In genomic region chr9:78030553-78031270, GRCh38 we compare ENCODE assay signal across 7 cellular contexts. TPM values are rescaled to one million over a fixed set of nuclear protein-coding genes. Genes with fewer than 3 reads are reported as not detected.
DNase-seq lines count a peak whose midpoint lies in the region; TF ChIP-seq lines count a peak whose summit lies in the region.

No MANE protein-coding gene starts in this region.

- no peak overlapping the region for H2AFZ ChIP-seq in H9 (ENCODE audit: low read length)

- peaks cover 10% of the 10 kb centered on the region for H3K23me2 ChIP-seq in H9 (ENCODE audit: insufficient read length, low read depth, low read length, poor library complexity, severe bottlenecking)

- peaks cover 2% of the 10 kb centered on the region; the same call in 1 of the 2 replicates for H3K27me3 Mint-ChIP-seq in H9 (ENCODE audit: low read depth)
- no peaks in the 10 kb centered on the region for H3K27me3 Mint-ChIP-seq in neural crest cell (ENCODE audit: low read depth)

- H3K4me2 ChIP-seq in H9 (ENCODE audit: insufficient read depth, insufficient read length, low read length) = peak overlapping the region; percentile 86

- H3K4ac ChIP-seq in H9 (ENCODE audit: low read depth, low read length) = no peak overlapping the region

- H3K9me3 Mint-ChIP-seq in H9 = peaks cover 0 to 2% of the 10 kb centered on the region in 2 experiments; a peak in 2 of 5 replicates
- no peaks in the 10 kb centered on the region for H3K9me3 Mint-ChIP-seq in neural crest cell

- H3K36me3 Mint-ChIP-seq in H9 (ENCODE audit: insufficient read depth in 1 of 3, low read depth in 3 of 3) (no peaks in the 10 kb centered on the region; a peak in 1 of 7 replicates), neural crest cell (ENCODE audit: low read depth) (no peaks in the 10 kb centered on the region)

- H3K9ac ChIP-seq in H9 (ENCODE audit: extremely low read depth, insufficient read length, low read length) = peak overlapping the region; percentile 54

- H3K4me1 ChIP-seq in H9 (ENCODE audit: insufficient read depth, low read length) (peaks cover 7% of the 10 kb centered on the region), suprapubic skin (peaks cover 67% of the 10 kb centered on the region)

- no peak overlapping the region for H2BK120ac ChIP-seq in H9 (ENCODE audit: low read depth, low read length, poor library complexity, severe bottlenecking)

- peaks cover 18% of the 10 kb centered on the region; the same call in 1 of the 2 replicates for H3K79me2 ChIP-seq in H9 (ENCODE audit: insufficient read depth, low read length)

- H3K36me3 ChIP-seq in suprapubic skin = no peaks in the 10 kb centered on the region

- H3K56ac ChIP-seq in H9 (ENCODE audit: insufficient read length, low read depth, low read length) = no peak overlapping the region

- TF ChIP-seq POLR2A in suprapubic skin (IDR thresholded peaks at IDR 0.05) = no peak

- H2BK12ac ChIP-seq in H9 (ENCODE audit: insufficient read length, low read depth, low read length) = no peak overlapping the region

- WGBS in H9 (ENCODE audit: extremely low coverage, insufficient read length, low lambda C conversion rate) = no CpG with 5 or more reads among the region's 64 CpGs
- WGBS in suprapubic skin = 2% methylated on average over 11 of the region's 64 CpGs

- H4K91ac ChIP-seq in H9 (ENCODE audit: insufficient read length, low read depth, low read length) = no peak overlapping the region

- peak overlapping the region; percentile 20 to 54 (median 27); a peak in 6 of 7 replicates for H3K27ac Mint-ChIP-seq in H9
- H3K27ac Mint-ChIP-seq in neural crest cell (ENCODE audit: unreplicated experiment) = peak overlapping the region; percentile 95

- no peak overlapping the region for H2BK5ac ChIP-seq in H9 (ENCODE audit: insufficient read length, low read length)

- H3K14ac ChIP-seq in H9 (ENCODE audit: insufficient read depth, low read length) = peak overlapping the region; percentile 68

- no peak overlapping the region for H4K8ac ChIP-seq in H9 (replicated peaks; ENCODE audit: insufficient read length, low read depth, low read length)

- H3K23ac ChIP-seq in H9 (ENCODE audit: insufficient read length, low read depth, low read length) = no peak overlapping the region

- no peaks in the 10 kb centered on the region for H4K20me1 ChIP-seq in H9 (ENCODE audit: control insufficient read depth, insufficient read depth, insufficient read length)

- no peak overlapping the region for H2BK15ac ChIP-seq in H9 (ENCODE audit: low read depth, low read length)

- TF ChIP-seq CTCF in H9 (conservative IDR thresholded peaks at IDR 0.05) (no peak), foreskin fibroblast (IDR thresholded peaks at IDR 0.05; ENCODE audit: low read depth, low read length) (no peak), neural crest cell (conservative IDR thresholded peaks at IDR 0.05) (no peak), suprapubic skin (IDR thresholded peaks at IDR 0.05) (no peak)

- no peak overlapping the region for H3T11ph ChIP-seq in H9 (ENCODE audit: low read length)

- H3K18ac ChIP-seq in H9 (ENCODE audit: insufficient read length, low read depth, low read length) = peak overlapping the region; percentile 3

- no peak overlapping the region for H2AK5ac ChIP-seq in H9 (ENCODE audit: insufficient read length, low read length)

- H3K4me3 ChIP-seq in foreskin fibroblast (ENCODE audit: low read depth in 1 of 2, low read length in 2 of 2) (peak overlapping the region; percentile 79 to 91), suprapubic skin (peak overlapping the region; percentile 74)

- H3K27ac ChIP-seq in H9 (ENCODE audit: insufficient read length, low read depth, low read length) = no peak overlapping the region
- peak overlapping the region; percentile 97 for H3K27ac ChIP-seq in suprapubic skin

- H4K5ac ChIP-seq in H9 (ENCODE audit: insufficient read length, low read depth, low read length) = no peak overlapping the region

- no peak overlapping the region for H2BK20ac ChIP-seq in H9 (ENCODE audit: low read depth, low read length, poor library complexity, severe bottlenecking)

- no peaks in the 10 kb centered on the region for H3K9me3 ChIP-seq in H9 (ENCODE audit: control insufficient read depth, low read depth, low read length)
- H3K9me3 ChIP-seq in suprapubic skin = no peaks in the 10 kb centered on the region

- peaks cover 40 to 47% of the 10 kb centered on the region in 2 experiments for H3K4me1 Mint-ChIP-seq in H9
- H3K4me1 Mint-ChIP-seq in neural crest cell = peaks cover 62% of the 10 kb centered on the region

- DNase-seq in H9 = peak; percentile 58
- DNase-seq in OCI-M1 (lab: John Stamatoyannopoulos, UW) = peak; percentile 81
- peak; percentile 52 for DNase-seq in activated effector memory CD4-positive, alpha-beta T cell treated with Interleukin-2 at 50 U/mL for 16 hours
- DNase-seq in foreskin fibroblast = peak in 1 of 2 donors; percentile 75
- DNase-seq in neural crest cell (ENCODE audit: low read depth, low spot score) = peak; percentile 52
- peak; percentile 74 to 84 for DNase-seq in suprapubic skin (ENCODE audit: low spot score in 2 of 2)
- no peak for DNase-seq in GOT3 (lab: John Stamatoyannopoulos, UW)

- H3K27me3 ChIP-seq in H9 (ENCODE audit: insufficient read depth, low read length) (no peaks in the 10 kb centered on the region), suprapubic skin (no peaks in the 10 kb centered on the region)

- TF ChIP-seq EP300 in suprapubic skin (IDR thresholded peaks at IDR 0.05) = no peak

- H3K79me1 ChIP-seq in H9 (ENCODE audit: insufficient read depth, low read depth, low read length, poor library complexity, severe bottlenecking) = no peaks in the 10 kb centered on the region

- H3K4me3 Mint-ChIP-seq in H9 (peak overlapping the region; percentile 86 to 95), neural crest cell (peak overlapping the region; percentile 97)

RNA-seq across cellular contexts. Expression of gene GNAQ, which starts 0.9 kb away (rescaled TPM):
- total RNA-seq in H9 (2021) = 48.6 and 51.5 TPM in 2 replicates
- total RNA-seq in neural crest cell = 53.3 and 59.1 TPM in 2 replicates
- total RNA-seq in suprapubic skin = 10 to 100 TPM; 16.0 to 29.0 (median 17.7) TPM
